In genomic region chr4:8559524-8560264, GRCh38 we compare ENCODE assay signal across 1 cellular context.
TF ChIP-seq lines count a peak whose summit lies in the region.

No MANE protein-coding gene starts in this region.

TF ChIP-seq in H1, 55 proteins besides CTCF, POLR2A, EP300 and RAD21:
- TF ChIP-seq RXRA (IDR thresholded peaks at IDR 0.05; ENCODE audit: insufficient read depth, low read depth, low read length) (no peak), HDAC6 (IDR thresholded peaks at IDR 0.05; ENCODE audit: low read depth, low read length) (no peak), TBP (IDR thresholded peaks at IDR 0.05; ENCODE audit: low read depth, low read length) (no peak), KDM1A (IDR thresholded peaks at IDR 0.05; ENCODE audit: borderline replicate concordance, low read length) (no peak), ATF3 (IDR thresholded peaks at IDR 0.05; ENCODE audit: insufficient read depth, low read depth, low read length) (no peak), TAF1 (IDR thresholded peaks at IDR 0.05; ENCODE audit: low read depth, low read length) (no peak), SAP30 (IDR thresholded peaks at IDR 0.05; ENCODE audit: insufficient read depth, insufficient replicate concordance, low read length) (no peak), RBBP5 (IDR thresholded peaks at IDR 0.05; ENCODE audit: borderline replicate concordance, low read depth, low read length) (no peak), CHD7 (IDR thresholded peaks at IDR 0.05; ENCODE audit: insufficient replicate concordance, low read length) (no peak), ATF2 (IDR thresholded peaks at IDR 0.05; ENCODE audit: low read length) (no peak), SRF (IDR thresholded peaks at IDR 0.05; ENCODE audit: low read depth, low read length) (no peak), SP2 (IDR thresholded peaks at IDR 0.05; ENCODE audit: low read length) (no peak), CBX5 (IDR thresholded peaks at IDR 0.05; ENCODE audit: low read depth, low read length) (no peak)
